In the genomic region with DNA sequence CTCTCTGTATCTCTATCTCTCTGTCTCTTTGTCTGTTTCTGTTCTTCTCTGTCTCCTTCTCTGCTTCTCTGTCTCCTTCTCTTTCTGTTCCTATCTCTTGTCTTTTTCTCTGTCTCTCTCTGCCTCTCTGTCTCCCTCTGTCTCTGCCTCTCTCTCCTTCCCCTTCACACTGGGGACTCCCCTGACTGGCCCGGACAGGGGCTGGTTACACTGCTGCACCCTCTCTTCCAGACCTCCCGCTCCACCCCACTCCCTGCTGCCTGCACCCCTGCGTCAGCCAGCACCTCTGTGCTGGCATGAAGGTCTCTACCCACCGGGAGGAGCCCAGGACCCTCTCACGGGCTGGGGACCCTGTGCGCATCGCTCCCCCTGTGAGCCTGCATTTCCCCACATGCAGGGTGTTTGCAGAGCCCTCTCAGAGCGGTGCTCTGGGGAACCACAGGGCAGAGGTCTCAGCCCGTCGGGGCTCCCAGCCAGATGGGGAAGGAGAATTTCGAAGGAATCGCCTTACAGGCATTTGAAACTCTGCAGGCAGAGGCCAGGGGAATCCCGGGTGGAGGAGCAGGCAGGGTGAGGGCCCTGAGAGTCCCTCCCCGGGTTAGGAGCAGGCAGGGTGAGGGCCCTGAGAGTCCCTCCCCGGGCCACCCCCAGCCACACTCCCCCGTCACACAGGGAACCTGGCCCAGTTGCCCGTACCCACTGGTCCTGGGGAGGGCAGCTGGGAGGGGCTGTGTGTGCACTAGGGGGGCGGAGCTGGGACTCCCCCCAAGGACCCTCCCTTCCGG, we compare ENCODE assay signal across 8 cellular contexts. TPM values are rescaled to one million over a fixed set of nuclear protein-coding genes. Genes with fewer than 3 reads are reported as not detected.
DNase-seq lines count a peak whose midpoint lies in the region; ATAC-seq and TF ChIP-seq lines count a peak whose summit lies in the region.

No MANE protein-coding gene starts in this region.

- no peak overlapping the region for H3K27ac ChIP-seq in hepatocyte

- H2AFZ ChIP-seq in hepatocyte: no peak overlapping the region

- H3K9ac ChIP-seq in NT2/D1 (ENCODE audit: insufficient read length, low read depth): peak overlapping the region; percentile 76

- H3K79me2 ChIP-seq in hepatocyte: no peaks in the 10 kb centered on the region

- peaks cover 28% of the 10 kb centered on the region for H3K4me1 ChIP-seq in NT2/D1 (ENCODE audit: insufficient read depth, insufficient read length)
- peaks cover 24% of the 10 kb centered on the region for H3K4me1 ChIP-seq in hepatocyte (ENCODE audit: insufficient read depth)

- no peak for TF ChIP-seq CTCF in hepatocyte (IDR thresholded peaks at IDR 0.05; ENCODE audit: poor library complexity)
- TF ChIP-seq CTCF in lower leg skin (IDR thresholded peaks at IDR 0.05): no peak

- peak; percentile 64 for DNase-seq in CD1c-positive myeloid dendritic cell (ENCODE audit: extremely low spot score)
- DNase-seq in NT2/D1 (ENCODE audit: low read depth, low spot score): no peak
- DNase-seq in hepatocyte (ENCODE audit: low spot score): peak; percentile 29
- DNase-seq in lower leg skin (ENCODE audit: low spot score in 2 of 2): no peak
- no peak for DNase-seq in putamen (ENCODE audit: low spot score)

- no peaks in the 10 kb centered on the region for H3K36me3 ChIP-seq in NT2/D1 (ENCODE audit: insufficient read depth, insufficient read length, low read length)
- no peaks in the 10 kb centered on the region for H3K36me3 ChIP-seq in hepatocyte (replicated peaks; ENCODE audit: insufficient read depth, low read depth)

- no peaks in the 10 kb centered on the region for H4K20me1 ChIP-seq in hepatocyte (ENCODE audit: insufficient read depth, poor library complexity, severe bottlenecking)

- ATAC-seq in GM18909 (IDR thresholded peaks at IDR 0.05; ENCODE audit: poor library complexity, unreplicated experiment) (peak; percentile 34), GM18505 (IDR thresholded peaks at IDR 0.05; ENCODE audit: unreplicated experiment) (no peak), GM19023 (IDR thresholded peaks at IDR 0.05; ENCODE audit: unreplicated experiment) (no peak)

- intact Hi-C loops in lower leg skin (cut with DNase I; ENCODE audit: low total_unique reads): no loop called here

- H3K4me2 ChIP-seq in hepatocyte: peak overlapping the region; percentile 68

- TF ChIP-seq POLR2A in lower leg skin (IDR thresholded peaks at IDR 0.05) (no peak), GM18505 (IDR thresholded peaks at IDR 0.05; ENCODE audit: borderline replicate concordance, extremely low read depth, insufficient read depth, insufficient read length) (no peak)

- 16% methylated on average over 17 of the region's 19 CpGs for WGBS in hepatocyte (ENCODE audit: low lambda C conversion rate, missing lambda C conversion rate)
- WGBS in lower leg skin, 2 donors: 2 to 3% methylated on average over 19 of the region's 19 CpGs

- H3K9me3 ChIP-seq in NT2/D1 (ENCODE audit: insufficient read depth, low read length): no peaks in the 10 kb centered on the region
- no peaks in the 10 kb centered on the region for H3K9me3 ChIP-seq in hepatocyte (ENCODE audit: low read depth)

- H3K27me3 ChIP-seq in NT2/D1 (ENCODE audit: insufficient read depth, insufficient read length): peaks cover 53% of the 10 kb centered on the region
- peaks cover 42% of the 10 kb centered on the region for H3K27me3 ChIP-seq in hepatocyte

- no peaks in the 10 kb centered on the region for H3K9me2 ChIP-seq in hepatocyte (replicated peaks; ENCODE audit: insufficient read depth)

- peak overlapping the region; percentile 12 for H3K4me3 ChIP-seq in NT2/D1 (ENCODE audit: insufficient read length, low read depth)
- H3K4me3 ChIP-seq in hepatocyte: no peak overlapping the region
- no peak overlapping the region for H3K4me3 ChIP-seq in lower leg skin (ENCODE audit: low read depth, poor library complexity, severe bottlenecking)

RNA-seq across cellular contexts. Expression of a gene that starts 16.1 kb away (rescaled TPM):
- total RNA-seq in hepatocyte: 67.9 and 76.7 TPM in 2 replicates
- 93.7 and 125 TPM in 2 replicates for polyA plus RNA-seq in hepatocyte
- total RNA-seq in lower leg skin: 100 to 1,000 TPM in 1 of 4 donors, 10 to 100 TPM in 3; 61.0 to 105 (median 69.0) TPM

Comparison
In these comparisons a context has a peak if more than half of its experiments do, and no peak if none do; other contexts are left out.
1. DNase-seq: peak in CD1c-positive myeloid dendritic cell (single experiment) and hepatocyte (single experiment); none in NT2/D1 (single experiment), lower leg skin (0 of 2) and putamen (single experiment).